Comparison of ENCODE assay signal across 1 cellular context in genomic region chr7:49099587-49100326, GRCh38.
TF ChIP-seq lines count a peak whose summit lies in the region.

No MANE protein-coding gene starts in this region.

TF ChIP-seq in GM12878, 131 proteins besides CTCF, POLR2A, EP300 and RAD21 (continued from another document):
- no peak for TF ChIP-seq REST (IDR thresholded peaks at IDR 0.05; ENCODE audit: low read depth, low read length)
- TF ChIP-seq MTA2 (IDR thresholded peaks at IDR 0.05; ENCODE audit: low read depth): no peak
- TF ChIP-seq, protein P1, sequence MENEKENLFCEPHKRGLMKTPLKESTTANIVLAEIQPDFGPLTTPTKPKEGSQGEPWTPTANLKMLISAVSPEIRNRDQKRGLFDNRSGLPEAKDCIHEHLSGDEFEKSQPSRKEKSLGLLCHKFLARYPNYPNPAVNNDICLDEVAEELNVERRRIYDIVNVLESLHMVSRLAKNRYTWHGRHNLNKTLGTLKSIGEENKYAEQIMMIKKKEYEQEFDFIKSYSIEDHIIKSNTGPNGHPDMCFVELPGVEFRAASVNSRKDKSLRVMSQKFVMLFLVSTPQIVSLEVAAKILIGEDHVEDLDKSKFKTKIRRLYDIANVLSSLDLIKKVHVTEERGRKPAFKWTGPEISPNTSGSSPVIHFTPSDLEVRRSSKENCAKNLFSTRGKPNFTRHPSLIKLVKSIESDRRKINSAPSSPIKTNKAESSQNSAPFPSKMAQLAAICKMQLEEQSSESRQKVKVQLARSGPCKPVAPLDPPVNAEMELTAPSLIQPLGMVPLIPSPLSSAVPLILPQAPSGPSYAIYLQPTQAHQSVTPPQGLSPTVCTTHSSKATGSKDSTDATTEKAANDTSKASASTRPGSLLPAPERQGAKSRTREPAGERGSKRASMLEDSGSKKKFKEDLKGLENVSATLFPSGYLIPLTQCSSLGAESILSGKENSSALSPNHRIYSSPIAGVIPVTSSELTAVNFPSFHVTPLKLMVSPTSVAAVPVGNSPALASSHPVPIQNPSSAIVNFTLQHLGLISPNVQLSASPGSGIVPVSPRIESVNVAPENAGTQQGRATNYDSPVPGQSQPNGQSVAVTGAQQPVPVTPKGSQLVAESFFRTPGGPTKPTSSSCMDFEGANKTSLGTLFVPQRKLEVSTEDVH (IDR thresholded peaks at IDR 0.05; ENCODE audit: low read depth, partially characterized antibody): no peak
- no peak for TF ChIP-seq TARDBP (IDR thresholded peaks at IDR 0.05; ENCODE audit: borderline replicate concordance)
- no peak for TF ChIP-seq USF2 (IDR thresholded peaks at IDR 0.05; ENCODE audit: borderline replicate concordance, low read depth, low read length)
- no peak for TF ChIP-seq MTA3 (IDR thresholded peaks at IDR 0.05; ENCODE audit: borderline replicate concordance, low read length)
- TF ChIP-seq, protein P2, sequence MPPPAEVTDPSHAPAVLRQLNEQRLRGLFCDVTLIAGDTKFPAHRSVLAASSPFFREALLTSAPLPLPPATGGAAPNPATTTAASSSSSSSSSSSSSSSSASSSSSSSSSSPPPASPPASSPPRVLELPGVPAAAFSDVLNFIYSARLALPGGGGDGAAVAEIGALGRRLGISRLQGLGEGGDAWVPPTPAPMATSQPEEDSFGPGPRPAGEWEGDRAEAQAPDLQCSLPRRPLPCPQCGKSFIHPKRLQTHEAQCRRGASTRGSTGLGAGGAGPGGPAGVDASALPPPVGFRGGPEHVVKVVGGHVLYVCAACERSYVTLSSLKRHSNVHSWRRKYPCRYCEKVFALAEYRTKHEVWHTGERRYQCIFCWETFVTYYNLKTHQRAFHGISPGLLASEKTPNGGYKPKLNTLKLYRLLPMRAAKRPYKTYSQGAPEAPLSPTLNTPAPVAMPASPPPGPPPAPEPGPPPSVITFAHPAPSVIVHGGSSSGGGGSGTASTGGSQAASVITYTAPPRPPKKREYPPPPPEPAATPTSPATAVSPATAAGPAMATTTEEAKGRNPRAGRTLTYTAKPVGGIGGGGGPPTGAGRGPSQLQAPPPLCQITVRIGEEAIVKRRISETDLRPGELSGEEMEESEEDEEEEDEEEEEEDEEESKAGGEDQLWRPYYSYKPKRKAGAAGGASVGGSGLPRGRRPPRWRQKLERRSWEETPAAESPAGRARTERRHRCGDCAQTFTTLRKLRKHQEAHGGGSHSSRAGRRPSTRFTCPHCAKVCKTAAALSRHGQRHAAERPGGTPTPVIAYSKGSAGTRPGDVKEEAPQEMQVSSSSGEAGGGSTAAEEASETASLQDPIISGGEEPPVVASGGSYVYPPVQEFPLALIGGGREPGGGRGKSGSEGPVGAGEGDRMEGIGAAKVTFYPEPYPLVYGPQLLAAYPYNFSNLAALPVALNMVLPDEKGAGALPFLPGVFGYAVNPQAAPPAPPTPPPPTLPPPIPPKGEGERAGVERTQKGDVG (CRISPR knock-in tag; IDR thresholded peaks at IDR 0.05): no peak
- no peak for TF ChIP-seq RBBP5 (conservative IDR thresholded peaks at IDR 0.05)
- TF ChIP-seq, protein P3, sequence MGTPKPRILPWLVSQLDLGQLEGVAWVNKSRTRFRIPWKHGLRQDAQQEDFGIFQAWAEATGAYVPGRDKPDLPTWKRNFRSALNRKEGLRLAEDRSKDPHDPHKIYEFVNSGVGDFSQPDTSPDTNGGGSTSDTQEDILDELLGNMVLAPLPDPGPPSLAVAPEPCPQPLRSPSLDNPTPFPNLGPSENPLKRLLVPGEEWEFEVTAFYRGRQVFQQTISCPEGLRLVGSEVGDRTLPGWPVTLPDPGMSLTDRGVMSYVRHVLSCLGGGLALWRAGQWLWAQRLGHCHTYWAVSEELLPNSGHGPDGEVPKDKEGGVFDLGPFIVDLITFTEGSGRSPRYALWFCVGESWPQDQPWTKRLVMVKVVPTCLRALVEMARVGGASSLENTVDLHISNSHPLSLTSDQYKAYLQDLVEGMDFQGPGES (IDR thresholded peaks at IDR 0.05): no peak
- TF ChIP-seq CBX5 (IDR thresholded peaks at IDR 0.05; ENCODE audit: low read depth): no peak
- no peak for TF ChIP-seq BCL11A (IDR thresholded peaks at IDR 0.05; ENCODE audit: low read depth, low read length)
- no peak for TF ChIP-seq NRF1 (conservative IDR thresholded peaks at IDR 0.05; ENCODE audit: low read depth, low read length)
